ENCODE assay signal across 11 cellular contexts in genomic region chr3:129687586-129688125, GRCh38.
DNase-seq lines count a peak whose midpoint lies in the region; ATAC-seq and TF ChIP-seq lines count a peak whose summit lies in the region.
"Had no signal": no experiment of that assay in that cellular context is flagged by ENCODE, and none has a peak within 500 bp of the region (broad histone marks: within the 10 kb centered on the region; RNA-seq: fewer than 3 reads in every experiment).

No MANE protein-coding gene starts in this region.

- peak overlapping the region; percentile 62 for H3K27ac ChIP-seq in hepatocyte

- H3K9me2 ChIP-seq in hepatocyte (replicated peaks; ENCODE audit: insufficient read depth) = no peaks in the 10 kb centered on the region

- H4K20me1 ChIP-seq in hepatocyte (ENCODE audit: insufficient read depth, poor library complexity, severe bottlenecking) = peaks cover 6% of the 10 kb centered on the region

- peaks cover 63% of the 10 kb centered on the region for H3K79me2 ChIP-seq in hepatocyte

- 93% methylated on average over 2 of the region's 2 CpGs for WGBS in hepatocyte (ENCODE audit: low lambda C conversion rate, missing lambda C conversion rate)

- no peak for TF ChIP-seq CTCF in WTC11 (IDR thresholded peaks at IDR 0.05)
- TF ChIP-seq CTCF in hepatocyte (IDR thresholded peaks at IDR 0.05; ENCODE audit: poor library complexity) = no peak
- no peak for TF ChIP-seq CTCF in progenitor cell of endocrine pancreas (IDR thresholded peaks at IDR 0.05; ENCODE audit: unreplicated experiment)

- CTCF ChIA-PET in WTC11 (lab: Charles Lee) = interaction anchor here (0.8 to 1.6 kb wide), 6 partner anchors 12 to 197 kb away, joined by 3 to 7 read pairs (median 4); no protein-coding TSS in a partner anchor

- no peak overlapping the region for H3K4me3 ChIP-seq in hepatocyte

- H3K27me3 Mint-ChIP-seq in WTC11 (ENCODE audit: low read depth) (no peaks in the 10 kb centered on the region), progenitor cell of endocrine pancreas (no peaks in the 10 kb centered on the region)
- H3K27me3 Mint-ChIP-seq: CD4-positive, alpha-beta T cell had no signal

- H3K4me2 ChIP-seq in hepatocyte = peak overlapping the region; percentile 75

- DNase-seq in G401 (ENCODE audit: low spot score) = peak; percentile 66
- no peak for DNase-seq in WTC11 (ENCODE audit: low spot score)
- no peak for DNase-seq in hepatocyte (ENCODE audit: low spot score)
- DNase-seq in progenitor cell of endocrine pancreas (ENCODE audit: low spot score, unreplicated experiment) = no peak
- no peak for DNase-seq in NOMO-1 (lab: John Stamatoyannopoulos, UW; ENCODE audit: unreplicated experiment in 2 of 2)
- DNase-seq in NCI-H1048 (lab: John Stamatoyannopoulos, UW) = no peak
- DNase-seq in germinal center (ENCODE audit: low spot score) = no peak
- DNase-seq: activated CD4-positive, alpha-beta T cell treated with anti-CD3 and anti-CD28 coated beads for 48 hours; activated gamma-delta T cell; CD4-positive, alpha-beta T cell had no signal

- H3K4me3 Mint-ChIP-seq in WTC11 (peak overlapping the region; percentile 57), progenitor cell of endocrine pancreas (ENCODE audit: low read depth) (no peak overlapping the region)
- H3K4me3 Mint-ChIP-seq: CD4-positive, alpha-beta T cell had no signal

- H3K27ac Mint-ChIP-seq in WTC11 = peak overlapping the region; percentile 68; the same call in 1 of the 2 replicates
- peak overlapping the region; percentile 47 for H3K27ac Mint-ChIP-seq in progenitor cell of endocrine pancreas
- H3K27ac Mint-ChIP-seq: CD4-positive, alpha-beta T cell had no signal

- no peak overlapping the region for H2AFZ ChIP-seq in hepatocyte

- H3K36me3 Mint-ChIP-seq in WTC11 (no peaks in the 10 kb centered on the region), progenitor cell of endocrine pancreas (ENCODE audit: insufficient read depth) (no peaks in the 10 kb centered on the region)

- ATAC-seq in WTC11 (no peak), GM19395 (IDR thresholded peaks at IDR 0.05; ENCODE audit: unreplicated experiment) (no peak)

- H3K4me1 Mint-ChIP-seq in WTC11 (peaks cover 66% of the 10 kb centered on the region), progenitor cell of endocrine pancreas (ENCODE audit: low read depth) (peaks cover 54% of the 10 kb centered on the region)

- H3K9me3 ChIP-seq in hepatocyte (ENCODE audit: low read depth) = no peaks in the 10 kb centered on the region

- H3K36me3 ChIP-seq in hepatocyte (replicated peaks; ENCODE audit: insufficient read depth, low read depth) = no peaks in the 10 kb centered on the region

- H3K27me3 ChIP-seq in hepatocyte = no peaks in the 10 kb centered on the region

- H3K4me1 ChIP-seq in hepatocyte (ENCODE audit: insufficient read depth) = peaks cover 22% of the 10 kb centered on the region

- in situ Hi-C loops in G401 (cut with HindIII; ENCODE audit: low sequenced_read_pairs) = no loop called here

- H3K9me3 Mint-ChIP-seq in WTC11 (no peaks in the 10 kb centered on the region), progenitor cell of endocrine pancreas (ENCODE audit: low read depth) (no peaks in the 10 kb centered on the region)
- H3K9me3 Mint-ChIP-seq: CD4-positive, alpha-beta T cell had no signal

- POLR2A ChIA-PET in WTC11 (lab: Charles Lee) = interaction anchor here (0.9 kb wide), 1 partner anchor 142 kb away, joined by 3 read pairs; no protein-coding TSS in a partner anchor

TF ChIP-seq in WTC11, 78 proteins besides CTCF, POLR2A, EP300 and RAD21:
- no peak for TF ChIP-seq ZBTB21 (CRISPR knock-in tag; IDR thresholded peaks at IDR 0.05; ENCODE audit: borderline replicate concordance)
- no peak for TF ChIP-seq FOXK1 (CRISPR knock-in tag; IDR thresholded peaks at IDR 0.05)
- no peak for TF ChIP-seq GTF2I (CRISPR knock-in tag; conservative IDR thresholded peaks at IDR 0.05)
- no peak for TF ChIP-seq ZNF121 (CRISPR knock-in tag; IDR thresholded peaks at IDR 0.05)
- TF ChIP-seq GRHL2 (CRISPR knock-in tag; IDR thresholded peaks at IDR 0.05; ENCODE audit: insufficient replicate concordance, severe bottlenecking) = no peak
- TF ChIP-seq TEAD4 (CRISPR knock-in tag; IDR thresholded peaks at IDR 0.05) = no peak
- TF ChIP-seq, protein P1, sequence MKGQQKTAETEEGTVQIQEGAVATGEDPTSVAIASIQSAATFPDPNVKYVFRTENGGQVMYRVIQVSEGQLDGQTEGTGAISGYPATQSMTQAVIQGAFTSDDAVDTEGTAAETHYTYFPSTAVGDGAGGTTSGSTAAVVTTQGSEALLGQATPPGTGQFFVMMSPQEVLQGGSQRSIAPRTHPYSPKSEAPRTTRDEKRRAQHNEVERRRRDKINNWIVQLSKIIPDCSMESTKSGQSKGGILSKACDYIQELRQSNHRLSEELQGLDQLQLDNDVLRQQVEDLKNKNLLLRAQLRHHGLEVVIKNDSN (CRISPR knock-in tag; IDR thresholded peaks at IDR 0.05) = no peak
- TF ChIP-seq JUN (CRISPR knock-in tag; IDR thresholded peaks at IDR 0.05) = no peak
- TF ChIP-seq IRF2 (CRISPR knock-in tag; IDR thresholded peaks at IDR 0.05; ENCODE audit: borderline replicate concordance, low read depth) = no peak
- no peak for TF ChIP-seq ZNF671 (CRISPR knock-in tag; IDR thresholded peaks at IDR 0.05)
- no peak for TF ChIP-seq RORB (CRISPR knock-in tag; IDR thresholded peaks at IDR 0.05)
- TF ChIP-seq, protein P2, sequence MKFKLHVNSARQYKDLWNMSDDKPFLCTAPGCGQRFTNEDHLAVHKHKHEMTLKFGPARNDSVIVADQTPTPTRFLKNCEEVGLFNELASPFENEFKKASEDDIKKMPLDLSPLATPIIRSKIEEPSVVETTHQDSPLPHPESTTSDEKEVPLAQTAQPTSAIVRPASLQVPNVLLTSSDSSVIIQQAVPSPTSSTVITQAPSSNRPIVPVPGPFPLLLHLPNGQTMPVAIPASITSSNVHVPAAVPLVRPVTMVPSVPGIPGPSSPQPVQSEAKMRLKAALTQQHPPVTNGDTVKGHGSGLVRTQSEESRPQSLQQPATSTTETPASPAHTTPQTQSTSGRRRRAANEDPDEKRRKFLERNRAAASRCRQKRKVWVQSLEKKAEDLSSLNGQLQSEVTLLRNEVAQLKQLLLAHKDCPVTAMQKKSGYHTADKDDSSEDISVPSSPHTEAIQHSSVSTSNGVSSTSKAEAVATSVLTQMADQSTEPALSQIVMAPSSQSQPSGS (CRISPR knock-in tag; IDR thresholded peaks at IDR 0.05; ENCODE audit: borderline replicate concordance, low read depth) = no peak
- no peak for TF ChIP-seq ZNF423 (CRISPR knock-in tag; IDR thresholded peaks at IDR 0.05)
- no peak for TF ChIP-seq ZNF219 (CRISPR knock-in tag; IDR thresholded peaks at IDR 0.05; ENCODE audit: borderline replicate concordance)
- TF ChIP-seq, protein P3, sequence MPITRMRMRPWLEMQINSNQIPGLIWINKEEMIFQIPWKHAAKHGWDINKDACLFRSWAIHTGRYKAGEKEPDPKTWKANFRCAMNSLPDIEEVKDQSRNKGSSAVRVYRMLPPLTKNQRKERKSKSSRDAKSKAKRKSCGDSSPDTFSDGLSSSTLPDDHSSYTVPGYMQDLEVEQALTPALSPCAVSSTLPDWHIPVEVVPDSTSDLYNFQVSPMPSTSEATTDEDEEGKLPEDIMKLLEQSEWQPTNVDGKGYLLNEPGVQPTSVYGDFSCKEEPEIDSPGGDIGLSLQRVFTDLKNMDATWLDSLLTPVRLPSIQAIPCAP (CRISPR knock-in tag; IDR thresholded peaks at IDR 0.05) = no peak
- no peak for TF ChIP-seq ETV6 (CRISPR knock-in tag; IDR thresholded peaks at IDR 0.05)
- no peak for TF ChIP-seq MXD4 (CRISPR knock-in tag; IDR thresholded peaks at IDR 0.05; ENCODE audit: borderline replicate concordance)
- no peak for TF ChIP-seq NR2C2 (CRISPR knock-in tag; IDR thresholded peaks at IDR 0.05)
TF ChIP-seq in WTC11: peak in this region for 0.
